ENCODE assay signal across 29 cellular contexts in genomic region chr7:17319164-17320101, GRCh38. TPM values are rescaled to one million over a fixed set of nuclear protein-coding genes. Genes with fewer than 3 reads are reported as not detected.
A peak's percentile ranks its signal among the peaks of the same experiment; 100 is the strongest.
DNase-seq lines count a peak whose midpoint lies in the region; ATAC-seq, FAIRE-seq and TF ChIP-seq lines count a peak whose summit lies in the region.
"Had no signal": no experiment of that assay in that cellular context is flagged by ENCODE, and none has a peak within 500 bp of the region (broad histone marks: within the 10 kb centered on the region; RNA-seq: fewer than 3 reads in every experiment).

No MANE protein-coding gene starts in this region.

- FAIRE-seq in A549 (lab: Jason Lieb, UNC), result peak; percentile 79
- peak; percentile 39 for FAIRE-seq in GM19239 (lab: Jason Lieb, UNC)
- FAIRE-seq: bronchial epithelial cell had no signal

- no peak for TF ChIP-seq CTCF in A549 (IDR thresholded peaks at IDR 0.05)
- no peak for TF ChIP-seq CTCF in esophagus squamous epithelium (IDR thresholded peaks at IDR 0.05)
- TF ChIP-seq CTCF in adrenal gland (IDR thresholded peaks at IDR 0.05), result no peak

- in situ Hi-C loops in KBM-7 (cut with MboI; ENCODE audit: low pct_unique_long_range_greater_than_20kb, low sequenced_read_pairs), result no loop called here

- H3K27me3 ChIP-seq in esophagus squamous epithelium, result no peaks in the 10 kb centered on the region
- no peaks in the 10 kb centered on the region for H3K27me3 ChIP-seq in muscle layer of duodenum (ENCODE audit: low read depth, low read length)
- H3K27me3 ChIP-seq in adrenal gland, result no peaks in the 10 kb centered on the region
- H3K27me3 ChIP-seq: colonic mucosa, neutrophil, transverse colon had no signal

- peaks cover 0 to 23% (median 0%) of the 10 kb centered on the region in 3 donors for H3K36me3 ChIP-seq in esophagus squamous epithelium
- peaks cover 10 to 11% of the 10 kb centered on the region in 2 donors for H3K36me3 ChIP-seq in muscle layer of duodenum (ENCODE audit: control insufficient read depth in 1 of 2, insufficient read depth in 2 of 2, low read length in 2 of 2)
- peaks cover 0 to 3% of the 10 kb centered on the region in 2 donors for H3K36me3 ChIP-seq in adrenal gland (replicated peaks in 1 of 2)
- H3K36me3 ChIP-seq: colonic mucosa, neutrophil, WERI-Rb-1 had no signal

- H3K27ac ChIP-seq in A549 (peak overlapping the region; percentile 73 to 78), esophagus squamous epithelium (peak overlapping the region in 3 of 4 donors; percentile 7 to 58 (median 14)), muscle layer of duodenum (ENCODE audit: low read length) (peak overlapping the region; percentile 12), adrenal gland (no peak overlapping the region)
- H3K27ac ChIP-seq: colonic mucosa, neutrophil, psoas muscle, WERI-Rb-1 had no signal

- H3K4me2 ChIP-seq in A549, result peak overlapping the region; percentile 82

- DNase-seq in A549 (ENCODE audit: low read depth in 1 of 2, low spot score in 1 of 2), result no peak
- DNase-seq in GM19239 (ENCODE audit: insufficient read length, low spot score), result no peak
- no peak for DNase-seq in esophagus squamous epithelium (lab: John Stamatoyannopoulos, UW)
- DNase-seq in HEK293T (ENCODE audit: extremely low spot score), result no peak
- DNase-seq in KBM-7, result no peak
- DNase-seq in adrenal gland, result no peak
- DNase-seq: activated naive CD4-positive, alpha-beta T cell treated with anti-CD3 and anti-CD28 coated beads, Interleukin-2, amount 10 ng/mL, durations not matched to agents 7 days and 5 days; activated T-cell treated with anti-CD3 and anti-CD28 coated beads, Interleukin-2, amount 50 U/mL, for 72 hours; amniotic stem cell; colonic mucosa; effector CD8-positive, alpha-beta T cell; kidney; mesendoderm; NCI-H1092 treated with DMSO at 0.1 percent for 48 hours; NCI-H187; NCI-H2171; NCI-H510A; psoas muscle; stimulated activated CD4-positive, alpha-beta T cell treated with anti-CD3 and anti-CD28 coated beads, Interleukin-1b, Interleukin-23, amount 100 ng/mL, for 48 hours; stimulated activated CD8-positive, alpha-beta memory T cell treated with anti-CD3 and anti-CD28 coated beads, Interleukin-4, amount 100 ng/mL, for 48 hours; transverse colon; WERI-Rb-1 had no signal

- CTCF ChIA-PET in A549 (lab: Yijun Ruan, JAX) (interaction anchor here (1.3 to 1.4 kb wide), 2 partner anchors 18 to 42 kb away, joined by 3 to 5 read pairs; no protein-coding TSS in a partner anchor), HEK293T (lab: Yijun Ruan, JAX) (no interaction called here)

- POLR2A ChIA-PET in A549 (lab: Yijun Ruan, JAX), result interaction anchor here (0.5 kb wide), 1 partner anchor 238 kb away, joined by 4 read pairs; no protein-coding TSS in a partner anchor
- POLR2A ChIA-PET in HEK293T (lab: Yijun Ruan, JAX), result no interaction called here

- intact Hi-C loops in esophagus squamous epithelium (cut with DNase I), result no loop called here
- intact Hi-C loops in adrenal gland (cut with DNase I), result no loop called here

- TF ChIP-seq RAD21 in A549 (conservative IDR thresholded peaks at IDR 0.05 in 1 of 2, IDR thresholded peaks at IDR 0.05 in 1 of 2), result no peak

- H3K4me3 ChIP-seq in A549, result 0 out of 3 replicates have a peak overlapping the region, but pooled peaks have one; percentile 10
- no peak overlapping the region for H3K4me3 ChIP-seq in esophagus squamous epithelium
- H3K4me3 ChIP-seq in muscle layer of duodenum (ENCODE audit: low read depth in 1 of 2, low read length in 2 of 2), result no peak overlapping the region
- H3K4me3 ChIP-seq in adrenal gland, result no peak overlapping the region
- H3K4me3 ChIP-seq: colonic mucosa, psoas muscle, skin epidermis, transverse colon had no signal

- peak in 1 of 2 experiments; percentile 20; a peak in 2 of 6 replicates for ATAC-seq in A549
- no peak for ATAC-seq in HG03135 (IDR thresholded peaks at IDR 0.05; ENCODE audit: unreplicated experiment)
- ATAC-seq: psoas muscle had no signal

- 87% methylated on average over 4 of the region's 4 CpGs for WGBS in A549 (ENCODE audit: missing lambda C conversion rate)
- 79 to 94% methylated on average over 4 of the region's 4 CpGs for WGBS in esophagus squamous epithelium, 2 donors
- WGBS in adrenal gland, 4 donors, result 78 to 94% (median 91%) methylated on average over 4 of the region's 4 CpGs

- H3K9me3 ChIP-seq in A549 (no peaks in the 10 kb centered on the region), esophagus squamous epithelium (no peaks in the 10 kb centered on the region), muscle layer of duodenum (ENCODE audit: control insufficient read depth in 1 of 2, low read length in 2 of 2) (no peaks in the 10 kb centered on the region), adrenal gland (replicated peaks in 1 of 3) (no peaks in the 10 kb centered on the region)
- H3K9me3 ChIP-seq: colonic mucosa, neutrophil, psoas muscle, transverse colon had no signal

- TF ChIP-seq EP300 in A549 (IDR thresholded peaks at IDR 0.05), result no peak

- TF ChIP-seq POLR2A in A549 (IDR thresholded peaks at IDR 0.05; ENCODE audit: low read length) (no peak), esophagus squamous epithelium (IDR thresholded peaks at IDR 0.05) (no peak), adrenal gland (IDR thresholded peaks at IDR 0.05) (no peak)

- H3K4me1 ChIP-seq in A549 (peaks cover 84% of the 10 kb centered on the region), esophagus squamous epithelium (peaks cover 0 to 76% (median 26%) of the 10 kb centered on the region in 3 donors), muscle layer of duodenum (ENCODE audit: control insufficient read depth in 1 of 2, insufficient read depth in 2 of 2, low read length in 2 of 2) (peaks cover 0 to 32% of the 10 kb centered on the region in 2 donors), adrenal gland (replicated peaks in 1 of 2) (peaks cover 15 to 49% of the 10 kb centered on the region in 2 donors)
- H3K4me1 ChIP-seq: colonic mucosa, psoas muscle had no signal

TF ChIP-seq in A549, 52 proteins besides CTCF, POLR2A, EP300 and RAD21 (continues in another document):
- TF ChIP-seq TP53 (CRISPR knock-in tag; IDR thresholded peaks at IDR 0.05) (no peak), PHF8 (IDR thresholded peaks at IDR 0.05; ENCODE audit: borderline replicate concordance, low read depth) (no peak), KDM1A (IDR thresholded peaks at IDR 0.05; ENCODE audit: low read depth) (no peak), CBX8 (IDR thresholded peaks at IDR 0.05) (no peak), BCL3 (IDR thresholded peaks at IDR 0.05) (no peak), ATOH8 (CRISPR knock-in tag; IDR thresholded peaks at IDR 0.05; ENCODE audit: low read depth) (no peak), ZSCAN20 (CRISPR knock-in tag; IDR thresholded peaks at IDR 0.05) (no peak), ZFP36 (IDR thresholded peaks at IDR 0.05; ENCODE audit: borderline replicate concordance, partially characterized antibody) (no peak)

TF ChIP-seq in HEK293T, 16 proteins besides CTCF, POLR2A, EP300 and RAD21:
- TF ChIP-seq NFRKB (IDR thresholded peaks at IDR 0.05) (no peak), TARDBP (IDR thresholded peaks at IDR 0.05) (no peak), SP1 (IDR thresholded peaks at IDR 0.05) (no peak), FOXA1 (IDR thresholded peaks at IDR 0.05) (no peak), CTBP1 (IDR thresholded peaks at IDR 0.05; ENCODE audit: borderline replicate concordance) (no peak), LEF1 (IDR thresholded peaks at IDR 0.05; ENCODE audit: borderline replicate concordance) (no peak), FOXK2 (IDR thresholded peaks at IDR 0.05) (no peak), BHLHE40 (IDR thresholded peaks at IDR 0.05; ENCODE audit: borderline replicate concordance) (no peak), ELF4 (IDR thresholded peaks at IDR 0.05) (no peak), ARNT (IDR thresholded peaks at IDR 0.05) (no peak), HDGF (IDR thresholded peaks at IDR 0.05; ENCODE audit: borderline replicate concordance) (no peak), SUZ12 (IDR thresholded peaks at IDR 0.05) (no peak), FOXM1 (IDR thresholded peaks at IDR 0.05; ENCODE audit: borderline replicate concordance) (no peak), ZNF384 (IDR thresholded peaks at IDR 0.05) (no peak)
- TF ChIP-seq, protein P1, sequence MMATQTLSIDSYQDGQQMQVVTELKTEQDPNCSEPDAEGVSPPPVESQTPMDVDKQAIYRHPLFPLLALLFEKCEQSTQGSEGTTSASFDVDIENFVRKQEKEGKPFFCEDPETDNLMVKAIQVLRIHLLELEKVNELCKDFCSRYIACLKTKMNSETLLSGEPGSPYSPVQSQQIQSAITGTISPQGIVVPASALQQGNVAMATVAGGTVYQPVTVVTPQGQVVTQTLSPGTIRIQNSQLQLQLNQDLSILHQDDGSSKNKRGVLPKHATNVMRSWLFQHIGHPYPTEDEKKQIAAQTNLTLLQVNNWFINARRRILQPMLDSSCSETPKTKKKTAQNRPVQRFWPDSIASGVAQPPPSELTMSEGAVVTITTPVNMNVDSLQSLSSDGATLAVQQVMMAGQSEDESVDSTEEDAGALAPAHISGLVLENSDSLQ (IDR thresholded peaks at IDR 0.05), result no peak

RNA-seq across cellular contexts. Expression of gene AHR, which starts 21.0 kb away (rescaled TPM):
- 14.3 and 50.1 TPM in 2 replicates for polyA plus RNA-seq in A549 (2011; rRNA removed)
- 1.9 and 2.4 TPM in 2 replicates for polyA plus RNA-seq in A549 (2012; cell fraction: cytosol; rRNA removed)
- 4.5 and 7.6 TPM in 2 replicates for polyA plus RNA-seq in A549 (2012; cell fraction: nucleus; rRNA removed)
- 7.8 to 11.4 TPM (median 9.1 TPM) in 3 replicates for polyA plus RNA-seq in A549 (2017; fragmentation: RNase III; extraction: RNeasy Plus Mini Kit Qiagen cat#74134 plus additional on column Dnase treatment)
- 14.6 and 15.9 TPM in 2 replicates for polyA minus RNA-seq in A549 (2011; rRNA and poly(A)+ RNA removed)
- 10 to 100 TPM; 29.8 to 89.5 (median 57.5) TPM for total RNA-seq in esophagus squamous epithelium
- 100 to 1,000 TPM in 5 of 8 donors, 10 to 100 TPM in 3; 32.3 to 161 (median 101) TPM for total RNA-seq in adrenal gland
- polyA plus RNA-seq in adrenal gland, result 10 to 100 TPM in 2 of 3 donors, 1 to 10 TPM in 1; 7.8 to 17.2 (median 12.2) TPM
- total RNA-seq: G401, OCI-LY7 had no signal

Comparison
In these comparisons a context has a peak if more than half of its experiments do, and no peak if none do; other contexts are left out.
1. H3K27ac ChIP-seq: peak in A549 (2 of 2), esophagus squamous epithelium (3 of 4) and muscle layer of duodenum (single experiment); none in adrenal gland (0 of 5).